23 cellular contexts compared by ENCODE assay signal in the genomic region with DNA sequence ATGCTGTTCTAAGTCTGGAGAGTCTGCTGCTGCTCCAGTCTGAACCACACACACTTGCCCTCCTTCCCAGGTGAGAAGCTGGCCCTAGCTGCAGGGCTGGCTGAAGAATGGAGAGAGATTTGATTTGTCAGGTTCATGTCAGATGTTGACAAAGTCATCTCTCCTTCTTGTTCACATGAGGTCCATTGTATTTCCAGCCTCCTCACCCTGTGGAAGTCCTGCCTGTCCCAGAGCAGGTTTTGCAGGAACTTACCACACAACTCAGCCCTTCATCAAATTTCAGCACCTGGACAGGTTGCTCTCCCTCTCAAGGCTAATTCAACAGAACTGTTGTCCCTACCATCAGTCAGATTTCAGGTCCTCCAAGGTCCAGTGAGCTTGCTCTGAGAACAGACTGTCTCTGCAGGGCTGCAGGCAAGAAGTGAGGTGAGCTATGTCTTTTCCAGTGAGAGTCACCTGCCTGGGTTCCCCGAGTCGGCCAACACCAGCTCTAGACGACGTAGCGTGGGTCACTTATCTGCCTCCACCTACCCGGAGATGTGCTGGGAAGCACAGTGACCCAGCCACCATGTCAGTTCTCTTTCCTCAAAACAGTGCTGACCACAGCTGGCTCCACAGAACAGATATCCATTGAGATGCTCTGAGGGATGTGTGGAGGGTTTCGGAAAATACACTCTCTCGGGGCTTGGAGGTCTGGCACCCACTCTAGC. TPM values are rescaled to one million over a fixed set of nuclear protein-coding genes. Genes with fewer than 3 reads are reported as not detected.
A peak's percentile ranks its signal among the peaks of the same experiment; 100 is the strongest.
DNase-seq lines count a peak whose midpoint lies in the region; ATAC-seq, FAIRE-seq and TF ChIP-seq lines count a peak whose summit lies in the region.
"Had no signal": no experiment of that assay in that cellular context is flagged by ENCODE, and none has a peak within 500 bp of the region (broad histone marks: within the 10 kb centered on the region; RNA-seq: fewer than 3 reads in every experiment).

No MANE protein-coding gene starts in this region.

- no peak overlapping the region for H3K4me2 ChIP-seq in HepG2 (ENCODE audit: low read depth, low read length)

- H3K9me3 Mint-ChIP-seq in T-helper 2 cell treated with Interferon-gamma antibody and Interleukin-4, amounts not matched to agents 5 μg/mL and 100 μg/mL, for 36 hours: no peaks in the 10 kb centered on the region
- peaks cover 0 to 1% (median 0%) of the 10 kb centered on the region in 11 donors for H3K9me3 Mint-ChIP-seq in naive thymus-derived CD4-positive, alpha-beta T cell
- H3K9me3 Mint-ChIP-seq: activated CD4-positive, alpha-beta memory T cell treated with anti-CD3 and anti-CD28 coated beads, Interleukin-2, amount 10 ng/mL, durations not matched to agents 7 days and 5 days; activated T-cell treated with anti-CD3 and anti-CD28 coated beads, Interleukin-2, amount 50 U/mL, for 72 hours; stimulated activated naive CD8-positive, alpha-beta T cell treated with anti-CD3 and anti-CD28 coated beads, Interleukin-15, Interleukin-2, amounts not matched to agents 100 ng/mL and 50 ng/mL, for 24 hours had no signal

- intact Hi-C loops in HepG2 (cut with micrococcal nuclease; ENCODE audit: unreplicated experiment): no loop called here
- intact Hi-C loops in tibial artery (cut with DNase I; ENCODE audit: low total_unique reads): loop anchor here (5.0 to 10.0 kb wide), 2 partner anchors 92 to 211 kb away; a partner anchor contains a TSS
- intact Hi-C loops in naive thymus-derived CD4-positive, alpha-beta T cell (cut with micrococcal nuclease): no loop called here

- no peaks in the 10 kb centered on the region for H3K79me2 ChIP-seq in HepG2 (ENCODE audit: insufficient read depth, low read length)
- H3K79me2 ChIP-seq: parathyroid adenoma had no signal

- 57% methylated on average over 8 of the region's 8 CpGs for WGBS in HepG2 (ENCODE audit: low lambda C conversion rate)

- H3K27me3 ChIP-seq in RWPE2 (ENCODE audit: insufficient read depth, poor library complexity, severe bottlenecking): no peaks in the 10 kb centered on the region
- H3K27me3 ChIP-seq in HepG2 (ENCODE audit: control insufficient read depth in 1 of 2, insufficient read depth in 2 of 2, low read length in 2 of 2): 0 out of 5 replicates have a peak, but pooled peaks cover 2 to 5% of the 10 kb centered on the region in 2 experiments
- H3K27me3 ChIP-seq in tibial artery: no peaks in the 10 kb centered on the region
- no peaks in the 10 kb centered on the region for H3K27me3 ChIP-seq in naive thymus-derived CD4-positive, alpha-beta T cell (ENCODE audit: control insufficient read depth in 2 of 2, insufficient read depth in 2 of 2, low read length in 2 of 2)
- H3K27me3 ChIP-seq: cardiac muscle cell, gastroesophageal sphincter, uterus had no signal

- peaks cover 3% of the 10 kb centered on the region for H3K27me3 Mint-ChIP-seq in T-helper 2 cell treated with Interferon-gamma antibody and Interleukin-4, amounts not matched to agents 5 μg/mL and 100 μg/mL, for 36 hours (ENCODE audit: low read depth)
- peaks cover 0 to 11% (median 4%) of the 10 kb centered on the region in 5 donors for H3K27me3 Mint-ChIP-seq in naive thymus-derived CD4-positive, alpha-beta T cell

- H3K27ac ChIP-seq in RWPE2 (ENCODE audit: poor library complexity, severe bottlenecking) (peak overlapping the region; percentile 88), HepG2 (ENCODE audit: extremely low read length, insufficient read depth, low read length) (no peak overlapping the region), tibial artery (peak overlapping the region; percentile 80 to 91)
- H3K27ac ChIP-seq in naive thymus-derived CD4-positive, alpha-beta T cell (ENCODE audit: low read depth, low read length): no peak overlapping the region
- H3K27ac ChIP-seq: cardiac muscle cell, parathyroid adenoma, uterus, VCaP had no signal

- peak overlapping the region; percentile 43 for H3K27ac Mint-ChIP-seq in T-helper 2 cell treated with Interferon-gamma antibody and Interleukin-4, amounts not matched to agents 5 μg/mL and 100 μg/mL, for 36 hours
- no peak overlapping the region for H3K27ac Mint-ChIP-seq in naive thymus-derived CD4-positive, alpha-beta T cell
- H3K27ac Mint-ChIP-seq: activated CD4-positive, alpha-beta memory T cell treated with anti-CD3 and anti-CD28 coated beads, Interleukin-2, amount 10 ng/mL, durations not matched to agents 7 days and 5 days; activated T-cell treated with anti-CD3 and anti-CD28 coated beads, Interleukin-2, amount 50 U/mL, for 72 hours; endodermal cell; stimulated activated naive CD8-positive, alpha-beta T cell treated with anti-CD3 and anti-CD28 coated beads, Interleukin-15, Interleukin-2, amounts not matched to agents 100 ng/mL and 50 ng/mL, for 24 hours had no signal

- peaks cover 68% of the 10 kb centered on the region for H3K4me1 Mint-ChIP-seq in T-helper 2 cell treated with Interferon-gamma antibody and Interleukin-4, amounts not matched to agents 5 μg/mL and 100 μg/mL, for 36 hours (ENCODE audit: low read depth)
- peaks cover 3 to 76% (median 5%) of the 10 kb centered on the region in 7 donors for H3K4me1 Mint-ChIP-seq in naive thymus-derived CD4-positive, alpha-beta T cell
- H3K4me1 Mint-ChIP-seq: endodermal cell had no signal

- no peak overlapping the region for H3K9ac ChIP-seq in HepG2 (ENCODE audit: insufficient read depth, low read depth, low read length)
- H3K9ac ChIP-seq: parathyroid adenoma had no signal

- no peak for FAIRE-seq in HepG2 (lab: Jason Lieb, UNC)
- FAIRE-seq: GM12878 had no signal

- in situ Hi-C loops in HepG2 (cut with HindIII; ENCODE audit: extremely low pct_ligation_motif_present, low pct_unique_long_range_greater_than_20kb): no loop called here

- no peak overlapping the region for H2AFZ ChIP-seq in HepG2 (ENCODE audit: low read length)
- H2AFZ ChIP-seq: parathyroid adenoma had no signal

- H3K4me1 ChIP-seq in RWPE2 (ENCODE audit: insufficient read depth, poor library complexity, severe bottlenecking) (peaks cover 52% of the 10 kb centered on the region), HepG2 (ENCODE audit: insufficient read depth, low read length) (peaks cover 39% of the 10 kb centered on the region), tibial artery (peaks cover 3 to 82% (median 45%) of the 10 kb centered on the region in 4 donors)
- H3K4me1 ChIP-seq in naive thymus-derived CD4-positive, alpha-beta T cell (ENCODE audit: control insufficient read depth in 2 of 2, insufficient read depth in 2 of 2, low read length in 2 of 2): no peaks in the 10 kb centered on the region
- H3K4me1 ChIP-seq: HAP-1, parathyroid adenoma, uterus had no signal

- no peak for TF ChIP-seq CTCF in RWPE2 (IDR thresholded peaks at IDR 0.05; ENCODE audit: poor library complexity, severe bottlenecking)
- TF ChIP-seq CTCF in HepG2 (CRISPR knock-in tag; IDR thresholded peaks at IDR 0.05): no peak
- no peak for TF ChIP-seq CTCF in tibial artery (IDR thresholded peaks at IDR 0.05)

- no peaks in the 10 kb centered on the region for H4K20me1 ChIP-seq in HepG2 (ENCODE audit: insufficient read depth, low read length)

- no peak overlapping the region for H3K4me3 ChIP-seq in RWPE2 (ENCODE audit: severe bottlenecking)
- no peak overlapping the region for H3K4me3 ChIP-seq in HepG2 (replicated peaks in 1 of 3; ENCODE audit: insufficient read depth in 1 of 3, low read depth in 2 of 3, low read length in 3 of 3)
- H3K4me3 ChIP-seq in tibial artery: no peak overlapping the region
- H3K4me3 ChIP-seq in naive thymus-derived CD4-positive, alpha-beta T cell (ENCODE audit: low read length): no peak overlapping the region
- H3K4me3 ChIP-seq: cardiac muscle cell, gastroesophageal sphincter, GM12878, HAP-1, left ventricle myocardium inferior, uterus had no signal

- no TSS peak for BruUV-seq in HepG2 (replicated peaks; lab: Mats Ljungman, UMichigan)

- TF ChIP-seq EP300 in HepG2 (IDR thresholded peaks at IDR 0.05; ENCODE audit: low read depth in 2 of 2, low read length in 2 of 2) (no peak), HepG2 (CRISPR knock-in tag; IDR thresholded peaks at IDR 0.05; ENCODE audit: borderline replicate concordance) (no peak)

- no peak for TF ChIP-seq RAD21 in HepG2 (CRISPR knock-in tag; IDR thresholded peaks at IDR 0.05)

- CTCF ChIA-PET in HepG2 (lab: Yijun Ruan, JAX; ENCODE audit: low intra/inter-chr PET ratio, low total read pairs): no interaction called here
- CTCF ChIA-PET in naive thymus-derived CD4-positive, alpha-beta T cell (lab: Charles Lee): no interaction called here

- H3K9me3 ChIP-seq in RWPE2 (ENCODE audit: severe bottlenecking) (no peaks in the 10 kb centered on the region), HepG2 (ENCODE audit: low read length) (peaks cover 5% of the 10 kb centered on the region; the same call in 1 of the 2 replicates), tibial artery (no peaks in the 10 kb centered on the region)
- no peaks in the 10 kb centered on the region for H3K9me3 ChIP-seq in naive thymus-derived CD4-positive, alpha-beta T cell (ENCODE audit: control insufficient read depth in 2 of 3, low read length in 3 of 3)
- H3K9me3 ChIP-seq: gastroesophageal sphincter, HAP-1, left ventricle myocardium inferior, uterus had no signal

- ATAC-seq in RWPE2 (ENCODE audit: low read depth): no peak
- no peak for ATAC-seq in HepG2
- ATAC-seq in GM18502 (IDR thresholded peaks at IDR 0.05; ENCODE audit: poor library complexity, unreplicated experiment): no peak
- ATAC-seq in naive thymus-derived CD4-positive, alpha-beta T cell: no peak
- ATAC-seq: activated T-cell treated with anti-CD3 and anti-CD28 coated beads, Interleukin-2, amount 50 U/mL, for 72 hours; gastroesophageal sphincter; GM12878 had no signal

- H3K4me3 Mint-ChIP-seq in T-helper 2 cell treated with Interferon-gamma antibody and Interleukin-4, amounts not matched to agents 5 μg/mL and 100 μg/mL, for 36 hours: no peak overlapping the region
- H3K4me3 Mint-ChIP-seq in naive thymus-derived CD4-positive, alpha-beta T cell: no peak overlapping the region
- H3K4me3 Mint-ChIP-seq: activated CD4-positive, alpha-beta memory T cell treated with anti-CD3 and anti-CD28 coated beads, Interleukin-2, amount 10 ng/mL, durations not matched to agents 7 days and 5 days; activated T-cell treated with anti-CD3 and anti-CD28 coated beads, Interleukin-2, amount 50 U/mL, for 72 hours; endodermal cell; stimulated activated naive CD8-positive, alpha-beta T cell treated with anti-CD3 and anti-CD28 coated beads, Interleukin-15, Interleukin-2, amounts not matched to agents 100 ng/mL and 50 ng/mL, for 24 hours had no signal

- POLR2A ChIA-PET in HepG2 (lab: Yijun Ruan, JAX): interaction anchor here (1.8 kb wide), 1 partner anchor 8 kb away, joined by 5 read pairs; no protein-coding TSS in a partner anchor
- POLR2A ChIA-PET in naive thymus-derived CD4-positive, alpha-beta T cell (lab: Charles Lee): no interaction called here

- no peaks in the 10 kb centered on the region for H3K36me3 ChIP-seq in RWPE2 (ENCODE audit: low read depth)
- no peaks in the 10 kb centered on the region for H3K36me3 ChIP-seq in HepG2 (replicated peaks in 1 of 2; ENCODE audit: control insufficient read depth in 1 of 2, insufficient read depth in 2 of 2, low read length in 2 of 2)
- no peaks in the 10 kb centered on the region for H3K36me3 ChIP-seq in tibial artery
- H3K36me3 ChIP-seq in naive thymus-derived CD4-positive, alpha-beta T cell (ENCODE audit: control insufficient read depth in 2 of 3, insufficient read depth in 3 of 3, low read length in 3 of 3): no peaks in the 10 kb centered on the region
- H3K36me3 ChIP-seq: cardiac muscle cell, gastroesophageal sphincter, HAP-1, left ventricle myocardium inferior, uterus had no signal

- peaks cover 1% of the 10 kb centered on the region for H3K36me3 Mint-ChIP-seq in T-helper 2 cell treated with Interferon-gamma antibody and Interleukin-4, amounts not matched to agents 5 μg/mL and 100 μg/mL, for 36 hours (ENCODE audit: low read depth)
- H3K36me3 Mint-ChIP-seq in naive thymus-derived CD4-positive, alpha-beta T cell: peaks cover 0 to 4% (median 0%) of the 10 kb centered on the region in 5 donors

- no peak for TF ChIP-seq POLR2A in HepG2 (IDR thresholded peaks at IDR 0.05; ENCODE audit: insufficient read depth in 1 of 2, low read depth in 2 of 2, low read length in 2 of 2)

- DNase-seq in T-helper 2 cell treated with Interferon-gamma antibody and Interleukin-4, amounts not matched to agents 5 μg/mL and 100 μg/mL, for 36 hours (ENCODE audit: low spot score): no peak
- DNase-seq in T-helper 2 cell: no peak
- no peak for DNase-seq in RWPE2 (ENCODE audit: low spot score)
- DNase-seq in HepG2 (ENCODE audit: low spot score): no peak
- peak; percentile 17 to 56 for DNase-seq in tibial artery
- no peak for DNase-seq in NCI-H524 treated with DMSO at 0.1 percent for 48 hours (lab: John Stamatoyannopoulos, UW)
- DNase-seq in naive thymus-derived CD4-positive, alpha-beta T cell: no peak
- DNase-seq: activated CD4-positive, alpha-beta memory T cell treated with anti-CD3 and anti-CD28 coated beads, Interleukin-2, amount 10 ng/mL, durations not matched to agents 7 days and 5 days; activated T-cell treated with anti-CD3 and anti-CD28 coated beads, Interleukin-2, amount 50 U/mL, for 72 hours; endodermal cell; left ventricle myocardium inferior; NCI-H2029; stimulated activated CD4-positive, alpha-beta T cell treated with anti-CD3 and anti-CD28 coated beads, Interleukin-15, amount 100 ng/mL, for 24 hours; uterus had no signal

RNA-seq across cellular contexts. Expression of a gene that starts 58.0 kb away (rescaled TPM):
- total RNA-seq in HepG2 (2016; rRNA removed; fragmentation: Illumina TruSeq; extraction: Trizol): not detected in 2 replicates
- total RNA-seq in HepG2 (2016; cell fraction: cytosol; rRNA removed; fragmentation: Illumina TruSeq; extraction: Trizol; ENCODE audit: low read depth): not detected in 2 replicates
- total RNA-seq in HepG2 (2016; cell fraction: insoluble cytoplasmic fraction; rRNA removed; fragmentation: Illumina TruSeq; extraction: Trizol): not detected in 2 replicates
- not detected in 2 replicates for total RNA-seq in HepG2 (2016; cell fraction: membrane; rRNA removed; fragmentation: Illumina TruSeq; extraction: Trizol)
- not detected in 2 replicates for total RNA-seq in HepG2 (2016; cell fraction: nucleus; rRNA removed; fragmentation: Illumina TruSeq; extraction: Trizol)
- not detected in 2 replicates for polyA plus RNA-seq in HepG2 (2011; rRNA removed)
- 0.01 TPM in 2 replicates for polyA plus RNA-seq in HepG2 (2011; cell fraction: cytosol; rRNA removed)
- not detected in 2 replicates for polyA plus RNA-seq in HepG2 (2011; cell fraction: nucleus; rRNA removed)
- polyA plus RNA-seq in HepG2 (2012): not detected in 2 replicates
- not detected in 2 replicates for polyA plus RNA-seq in HepG2 (2016; cell fraction: cytosol; fragmentation: Illumina TruSeq; extraction: Trizol; ENCODE audit: low read depth)
- not detected in 2 replicates for polyA plus RNA-seq in HepG2 (2016; cell fraction: insoluble cytoplasmic fraction; fragmentation: Illumina TruSeq; extraction: Trizol; ENCODE audit: low read depth)
- polyA plus RNA-seq in HepG2 (2016; cell fraction: membrane; fragmentation: Illumina TruSeq; extraction: Trizol; ENCODE audit: low read depth): not detected in 2 replicates
- polyA plus RNA-seq in HepG2 (2016; cell fraction: nucleus; fragmentation: Illumina TruSeq; extraction: Trizol; ENCODE audit: insufficient read depth, low read depth): not detected in 2 replicates
- polyA minus RNA-seq in HepG2 (2011; rRNA and poly(A)+ RNA removed; ENCODE audit: low replicate concordance): not detected in 2 replicates
- polyA minus RNA-seq in HepG2 (2011; cell fraction: cytosol; rRNA and poly(A)+ RNA removed): not detected in 2 replicates
- not detected in 2 replicates for polyA minus RNA-seq in HepG2 (2011; cell fraction: nucleus; rRNA and poly(A)+ RNA removed)
- total RNA-seq in naive thymus-derived CD4-positive, alpha-beta T cell: 10 to 100 TPM in 1 of 5 experiments, 1 to 10 TPM in 2, under 1 TPM in 2; 0.32 to 61.2 (median 4.6) TPM
- under 1 TPM in 1 of 2 donors, not detected in 1; 0.02 TPM for polyA plus RNA-seq in naive thymus-derived CD4-positive, alpha-beta T cell
- total RNA-seq: MCF 10A had no signal

Comparison
In these comparisons a context has a peak if more than half of its experiments do, and no peak if none do; other contexts are left out.
1. DNase-seq: peak in tibial artery (2 of 2); none in T-helper 2 cell treated with Interferon-gamma antibody and Interleukin-4, amounts not matched to agents 5 μg/mL and 100 μg/mL, for 36 hours (single experiment), T-helper 2 cell (0 of 5), RWPE2 (single experiment), HepG2 (single experiment), NCI-H524 treated with DMSO at 0.1 percent for 48 hours (single experiment) and naive thymus-derived CD4-positive, alpha-beta T cell (0 of 9).
2. H3K27ac ChIP-seq: peak in RWPE2 (single experiment) and tibial artery (2 of 2); none in HepG2 (single experiment) and naive thymus-derived CD4-positive, alpha-beta T cell (single experiment).